In genomic region chr20:38867062-38867359, GRCh38 we compare ENCODE assay signal across 17 cellular contexts.
"Had no signal": no experiment of that assay in that cellular context is flagged by ENCODE, and none has a peak within 500 bp of the region (broad histone marks: within the 10 kb centered on the region; RNA-seq: fewer than 3 reads in every experiment).

No MANE protein-coding gene starts in this region.

- H3K27me3 Mint-ChIP-seq: naive thymus-derived CD4-positive, alpha-beta T cell; stimulated activated naive CD8-positive, alpha-beta T cell treated with anti-CD3 and anti-CD28 coated beads, Interleukin-15, amount 100 ng/mL, for 72 hours; T-helper 17 cell had no signal

- DNase-seq: activated CD4-positive, alpha-beta T cell treated with anti-CD3 and anti-CD28 coated beads, Interleukin-2, amount 50 U/mL, for 48 hours; activated CD4-positive, CD25-positive, alpha-beta regulatory T cell; brain microvascular endothelial cell; cerebellar nuclear complex; hippocampal formation; kidney glomerular epithelial cell; lower lobe of right lung; naive thymus-derived CD4-positive, alpha-beta T cell; right lobe of liver; stimulated activated CD4-positive, alpha-beta T cell treated with anti-CD3 and anti-CD28 coated beads, Interleukin-2, amount 100 ng/mL, for 24 hours; stimulated activated naive CD8-positive, alpha-beta T cell treated with anti-CD3 and anti-CD28 coated beads, Interleukin-15, amount 100 ng/mL, for 72 hours; T-helper 17 cell; testis; upper lobe of right lung had no signal

- FAIRE-seq: TTC549 had no signal

- ATAC-seq: activated naive CD4-positive, alpha-beta T cell treated with anti-CD3 and anti-CD28 coated beads, Interleukin-2, amount 50 U/mL, for 72 hours; esophagus mucosa; lower lobe of right lung; naive thymus-derived CD4-positive, alpha-beta T cell; stimulated activated naive CD8-positive, alpha-beta T cell treated with anti-CD3 and anti-CD28 coated beads, Interleukin-15, amount 100 ng/mL, for 72 hours; T-helper 17 cell; upper lobe of right lung had no signal

- H3K4me3 Mint-ChIP-seq: naive thymus-derived CD4-positive, alpha-beta T cell; stimulated activated naive CD8-positive, alpha-beta T cell treated with anti-CD3 and anti-CD28 coated beads, Interleukin-15, amount 100 ng/mL, for 72 hours; T-helper 17 cell had no signal

- H3K9me3 Mint-ChIP-seq: stimulated activated naive CD8-positive, alpha-beta T cell treated with anti-CD3 and anti-CD28 coated beads, Interleukin-15, amount 100 ng/mL, for 72 hours had no signal

- H3K27ac Mint-ChIP-seq: activated naive CD4-positive, alpha-beta T cell treated with anti-CD3 and anti-CD28 coated beads, Interleukin-2, amount 50 U/mL, for 72 hours; stimulated activated naive CD8-positive, alpha-beta T cell treated with anti-CD3 and anti-CD28 coated beads, Interleukin-15, amount 100 ng/mL, for 72 hours had no signal
